ENCODE assay signal across 8 cellular contexts in the genomic region with DNA sequence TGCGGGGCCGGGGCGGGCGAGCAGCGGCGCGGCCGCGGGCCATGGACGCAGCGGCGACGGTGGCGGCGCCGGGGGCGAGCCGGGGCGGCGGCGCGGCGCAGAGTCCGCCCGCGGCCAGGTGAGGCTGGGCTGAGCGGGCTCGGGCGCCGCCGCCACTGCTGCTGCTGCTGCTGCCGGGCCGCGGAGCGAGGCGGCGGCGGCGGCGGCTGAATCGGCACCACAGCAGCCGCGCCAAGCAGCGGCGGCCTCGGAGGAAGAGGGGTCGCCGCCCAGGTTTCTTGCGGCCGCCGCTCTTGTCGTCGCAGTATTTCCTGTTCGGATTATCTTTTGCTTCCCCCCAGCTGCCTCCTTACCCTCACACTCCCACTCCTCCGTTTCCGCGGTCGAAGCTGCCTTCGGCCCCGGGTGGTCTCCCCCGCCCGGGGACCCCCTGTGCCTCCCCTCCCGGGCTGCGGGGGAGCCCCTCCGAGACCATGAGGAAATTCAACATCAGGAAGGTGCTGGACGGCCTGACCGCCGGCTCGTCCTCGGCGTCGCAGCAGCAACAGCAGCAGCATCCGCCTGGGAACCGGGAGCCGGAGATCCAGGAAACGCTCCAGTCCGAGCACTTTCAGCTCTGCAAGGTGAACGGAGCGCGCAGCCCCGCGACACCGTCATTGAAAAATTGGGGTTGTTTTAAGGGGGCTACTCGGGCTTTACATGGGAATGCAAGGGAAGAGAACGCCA. TPM values are rescaled to one million over a fixed set of nuclear protein-coding genes. Genes with fewer than 3 reads are reported as not detected.
DNase-seq lines count a peak whose midpoint lies in the region; ATAC-seq, FAIRE-seq and TF ChIP-seq lines count a peak whose summit lies in the region.

A gene (plus strand): TSS at position 358 of the 726 bp plus-strand sequence. CDS start 116 bp downstream, at position 474.

- no peaks in the 10 kb centered on the region for H3K9me2 ChIP-seq in SK-N-SH

- H3K4me3 ChIP-seq in SK-N-SH (ENCODE audit: low read depth in 2 of 2, low read length in 1 of 2), result peak within 1 kb of the TSS; percentile 81 to 92
- H3K4me3 ChIP-seq in endothelial cell of umbilical vein (replicated peaks in 1 of 3; ENCODE audit: insufficient read depth in 1 of 3, low read depth in 1 of 3, low read length in 3 of 3), result peak within 1 kb of the TSS; percentile 58 to 92 (median 89)
- H3K4me3 ChIP-seq in mononuclear cell (ENCODE audit: low read length), result peak within 1 kb of the TSS; percentile 52

- H4K20me1 ChIP-seq in SK-N-SH (ENCODE audit: insufficient read depth) (peaks cover 30% of the 10 kb centered on the region), endothelial cell of umbilical vein (replicated peaks; ENCODE audit: control insufficient read depth, extremely low read depth, insufficient read depth, low read length) (peaks cover 2% of the 10 kb centered on the region)

- peak within 1 kb of the TSS; percentile 94 for H3K9ac ChIP-seq in SK-N-SH
- H3K9ac ChIP-seq in endothelial cell of umbilical vein (replicated peaks; ENCODE audit: extremely low read depth, insufficient read depth, low read length), result peak within 1 kb of the TSS; percentile 95

- POLR2A ChIA-PET in SK-N-SH (lab: Yijun Ruan, JAX), result no interaction called here
- POLR2A ChIA-PET in endothelial cell of umbilical vein (lab: Charles Lee), result no interaction called here

- H3F3A ChIP-seq in SK-N-SH (replicated peaks; ENCODE audit: insufficient read depth), result peaks cover 39% of the 10 kb centered on the region

- H3K27me3 Mint-ChIP-seq in stimulated activated memory B cell treated with anti-CD40 and anti-IgM and Interleukin-4, amounts not matched to agents 10 μg/mL and 1 μg/mL and 100 μg/mL, for 72 hours, result no peaks in the 10 kb centered on the region

- DNase-seq in SK-N-SH (peak; percentile 66), NCI-H526 (lab: John Stamatoyannopoulos, UW) (peak; percentile 45 to 73), activated T-cell treated with anti-CD3 and anti-CD28 coated beads for 1 hour (ENCODE audit: low read depth) (peak; percentile 9), endothelial cell of umbilical vein (ENCODE audit: low read depth, low spot score) (peak; percentile 64)

- no peaks in the 10 kb centered on the region for H3K36me3 Mint-ChIP-seq in stimulated activated memory B cell treated with anti-CD40 and anti-IgM and Interleukin-4, amounts not matched to agents 10 μg/mL and 1 μg/mL and 100 μg/mL, for 72 hours

- FAIRE-seq in endothelial cell of umbilical vein (lab: Jason Lieb, UNC), result peak; percentile 83

- no TSS peak for BruUV-seq in endothelial cell of umbilical vein (replicated peaks; lab: Mats Ljungman, UMichigan)

- H3K4me1 ChIP-seq in SK-N-SH (ENCODE audit: control insufficient read depth in 1 of 2, insufficient read depth in 2 of 2, low read depth in 1 of 2, low read length in 1 of 2) (peaks cover 6 to 16% of the 10 kb centered on the region in 2 experiments; a peak in 3 of 4 replicates), endothelial cell of umbilical vein (ENCODE audit: control insufficient read depth, extremely low read depth, insufficient read depth, low read length) (peaks cover 20% of the 10 kb centered on the region), mononuclear cell (ENCODE audit: insufficient read depth, low read length) (peaks cover 13% of the 10 kb centered on the region)

- H3K36me3 ChIP-seq in SK-N-SH (replicated peaks in 1 of 2; ENCODE audit: control insufficient read depth in 1 of 2, insufficient read depth in 2 of 2, low read length in 1 of 2), result peaks cover 2 to 8% of the 10 kb centered on the region in 2 experiments
- no peaks in the 10 kb centered on the region for H3K36me3 ChIP-seq in endothelial cell of umbilical vein (ENCODE audit: control insufficient read depth in 2 of 2, extremely low read depth in 1 of 2, insufficient read depth in 2 of 2, low read length in 2 of 2)

- TF ChIP-seq POLR2A in endothelial cell of umbilical vein (IDR thresholded peaks at IDR 0.05; ENCODE audit: low read depth, low read length), result no peak

- H3K27me3 ChIP-seq in SK-N-SH (ENCODE audit: insufficient read depth) (no peaks in the 10 kb centered on the region), endothelial cell of umbilical vein (ENCODE audit: control insufficient read depth in 2 of 2, insufficient read depth in 2 of 2, low read length in 2 of 2) (no peaks in the 10 kb centered on the region), mononuclear cell (ENCODE audit: insufficient read depth, low read length) (no peaks in the 10 kb centered on the region)

- ATAC-seq in SK-N-SH treated with all-trans-retinoic acid at 6 μM for 48 hours (no peak), HG02884 (IDR thresholded peaks at IDR 0.05; ENCODE audit: unreplicated experiment) (peak; percentile 24)
- ATAC-seq in stimulated activated memory B cell treated with anti-CD40 and anti-IgM and Interleukin-4, amounts not matched to agents 10 μg/mL and 1 μg/mL and 100 μg/mL, for 72 hours, result peak; percentile 59

- H2AFZ ChIP-seq in SK-N-SH (ENCODE audit: low read depth) (peak within 1 kb of the TSS; percentile 99), endothelial cell of umbilical vein (ENCODE audit: low read depth, low read length) (peak within 1 kb of the TSS; percentile 97)

- H3K4me3 Mint-ChIP-seq in stimulated activated memory B cell treated with anti-CD40 and anti-IgM and Interleukin-4, amounts not matched to agents 10 μg/mL and 1 μg/mL and 100 μg/mL, for 72 hours, result peak within 1 kb of the TSS; percentile 94

- no peaks in the 10 kb centered on the region for H3K9me1 ChIP-seq in endothelial cell of umbilical vein (replicated peaks; ENCODE audit: control insufficient read depth, extremely low read depth, insufficient read depth, low read length)

- intact Hi-C loops in endothelial cell of umbilical vein (cut with micrococcal nuclease), result loop anchor here (2.0 kb wide), 2 partner anchors 17 to 81 kb away; no protein-coding TSS in a partner anchor

- H3K9me3 ChIP-seq in SK-N-SH (no peaks in the 10 kb centered on the region), endothelial cell of umbilical vein (replicated peaks; ENCODE audit: control insufficient read depth, insufficient read depth, low read length) (no peaks in the 10 kb centered on the region), mononuclear cell (ENCODE audit: low read depth, low read length) (no peaks in the 10 kb centered on the region)

- dilution Hi-C loops in endothelial cell of umbilical vein (cut with MboI; ENCODE audit: extremely low pct_ligation_motif_present, low sequenced_read_pairs), result no loop called here

- TF ChIP-seq CTCF in SK-N-SH (IDR thresholded peaks at IDR 0.05) (no peak), endothelial cell of umbilical vein (IDR thresholded peaks at IDR 0.05; ENCODE audit: extremely low read depth in 1 of 2, insufficient read depth in 1 of 2, low read depth in 1 of 2, low read length in 2 of 2) (no peak)

- under 1% methylated on average over 32 of the region's 85 CpGs for WGBS in SK-N-SH (ENCODE audit: low lambda C conversion rate)

- TF ChIP-seq EP300 in SK-N-SH (IDR thresholded peaks at IDR 0.05; ENCODE audit: borderline replicate concordance in 1 of 2, low read depth in 1 of 2, low read length in 1 of 2), result no peak

- peak within 1 kb of the TSS; percentile 90 for H3K27ac Mint-ChIP-seq in stimulated activated memory B cell treated with anti-CD40 and anti-IgM and Interleukin-4, amounts not matched to agents 10 μg/mL and 1 μg/mL and 100 μg/mL, for 72 hours

- TF ChIP-seq RAD21 in SK-N-SH (IDR thresholded peaks at IDR 0.05; ENCODE audit: low read length), result no peak

- CTCF ChIA-PET in SK-N-SH (lab: Yijun Ruan, JAX) (no interaction called here), endothelial cell of umbilical vein (lab: Charles Lee) (no interaction called here)

- peak within 1 kb of the TSS; percentile 98 for H3K4me2 ChIP-seq in SK-N-SH
- H3K4me2 ChIP-seq in endothelial cell of umbilical vein (ENCODE audit: insufficient read depth, low read length), result peak within 1 kb of the TSS; percentile 97

- H3K9me3 Mint-ChIP-seq in stimulated activated memory B cell treated with anti-CD40 and anti-IgM and Interleukin-4, amounts not matched to agents 10 μg/mL and 1 μg/mL and 100 μg/mL, for 72 hours, result no peaks in the 10 kb centered on the region

- peaks cover 58% of the 10 kb centered on the region for H3K79me2 ChIP-seq in SK-N-SH (ENCODE audit: insufficient read depth)
- peaks cover 30% of the 10 kb centered on the region for H3K79me2 ChIP-seq in endothelial cell of umbilical vein (ENCODE audit: control insufficient read depth, insufficient read depth, low read length)

- peaks cover 24% of the 10 kb centered on the region for H3K4me1 Mint-ChIP-seq in stimulated activated memory B cell treated with anti-CD40 and anti-IgM and Interleukin-4, amounts not matched to agents 10 μg/mL and 1 μg/mL and 100 μg/mL, for 72 hours

- H3K27ac ChIP-seq in SK-N-SH (ENCODE audit: low read depth in 2 of 2, low read length in 1 of 2), result peak within 1 kb of the TSS; percentile 81 to 95
- peak within 1 kb of the TSS; percentile 86 for H3K27ac ChIP-seq in endothelial cell of umbilical vein (ENCODE audit: insufficient read depth, low read depth, low read length)

TF ChIP-seq in SK-N-SH, 30 proteins besides CTCF, POLR2A, EP300 and RAD21 (continues in another document):
- TF ChIP-seq SMC3 (IDR thresholded peaks at IDR 0.05; ENCODE audit: low read depth, low read length) (no peak), FOSL2 (IDR thresholded peaks at IDR 0.05; ENCODE audit: borderline replicate concordance, low read depth) (no peak)

TF ChIP-seq in endothelial cell of umbilical vein, 7 proteins besides CTCF, POLR2A, EP300 and RAD21 (continues in another document):
- TF ChIP-seq GATA2 (IDR thresholded peaks at IDR 0.05; ENCODE audit: insufficient read depth, insufficient read length, low read depth, low read length) (no peak), POLR2AphosphoS5 (IDR thresholded peaks at IDR 0.05; ENCODE audit: insufficient read depth, low read depth, low read length) (peak; percentile 27), EZH2 (IDR thresholded peaks at IDR 0.05; ENCODE audit: borderline replicate concordance, low read depth, low read length, severe bottlenecking) (no peak), MYC (IDR thresholded peaks at IDR 0.05; ENCODE audit: low read depth, low read length) (no peak), JUN (IDR thresholded peaks at IDR 0.05; ENCODE audit: borderline replicate concordance, insufficient read depth, insufficient read length, low read depth) (no peak)

RNA-seq across cellular contexts. Expression of the gene that starts here (rescaled TPM):
- 9.9 and 12.0 TPM in 2 replicates for polyA plus RNA-seq in SK-N-SH (2012; rRNA removed)
- 9.5 and 9.6 TPM in 2 replicates for polyA plus RNA-seq in SK-N-SH (2012; cell fraction: cytosol; rRNA removed)
- 24.0 and 33.9 TPM in 2 replicates for polyA plus RNA-seq in SK-N-SH (2012; cell fraction: nucleus; rRNA removed)
- 21.8 and 25.0 TPM in 2 replicates for total RNA-seq in endothelial cell of umbilical vein
- 4.7 and 7.1 TPM in 2 replicates for polyA plus RNA-seq in endothelial cell of umbilical vein
- 7.0 and 8.8 TPM in 2 replicates for polyA plus RNA-seq in endothelial cell of umbilical vein (2011; cell fraction: cytosol; rRNA removed)
- 24.8 and 25.0 TPM in 2 replicates for polyA plus RNA-seq in endothelial cell of umbilical vein (2011; cell fraction: nucleus; rRNA removed)
- 11.8 and 16.5 TPM in 2 replicates for polyA plus RNA-seq in endothelial cell of umbilical vein (2012)
- polyA minus RNA-seq in endothelial cell of umbilical vein, result 43.1 and 44.2 TPM in 2 replicates
- 19.0 TPM for polyA minus RNA-seq in endothelial cell of umbilical vein (2011; cell fraction: cytosol; rRNA and poly(A)+ RNA removed)
- 96.6 and 124 TPM in 2 replicates for polyA minus RNA-seq in endothelial cell of umbilical vein (2011; cell fraction: nucleus; rRNA and poly(A)+ RNA removed)
- 29.3 TPM for total RNA-seq in mononuclear cell

Comparison
In these comparisons a context has a peak if more than half of its experiments do, and no peak if none do; other contexts are left out.
1. DNase-seq: peak in every context shown above with its lines; median percentile 66 in SK-N-SH; 64 in endothelial cell of umbilical vein; 59 in NCI-H526; 9 in activated T-cell treated with anti-CD3 and anti-CD28 coated beads for 1 hour.